Comparison of ENCODE assay signal across 8 cellular contexts in genomic region chr22:37633082-37633692, GRCh38. TPM values are rescaled to one million over a fixed set of nuclear protein-coding genes. Genes with fewer than 3 reads are reported as not detected.
DNase-seq lines count a peak whose midpoint lies in the region; ATAC-seq, FAIRE-seq and TF ChIP-seq lines count a peak whose summit lies in the region.

No MANE protein-coding gene starts in this region.

- H3K4me1 ChIP-seq in right lobe of liver = peaks cover 0 to 38% (median 16%) of the 10 kb centered on the region in 4 donors
- H3K4me1 ChIP-seq in transverse colon = peaks cover 46 to 60% (median 49%) of the 10 kb centered on the region in 4 donors

- H3K27me3 Mint-ChIP-seq in activated CD8-positive, alpha-beta T cell treated with anti-CD3 and anti-CD28 coated beads for 36 hours = no peaks in the 10 kb centered on the region

- no peak overlapping the region for H3K4me3 ChIP-seq in right lobe of liver
- peak overlapping the region in 1 of 4 donors; percentile 18 for H3K4me3 ChIP-seq in transverse colon

- peak overlapping the region; percentile 59 for H3K4me3 Mint-ChIP-seq in activated CD8-positive, alpha-beta T cell treated with anti-CD3 and anti-CD28 coated beads for 36 hours

- H3K27me3 ChIP-seq in right lobe of liver (no peaks in the 10 kb centered on the region), transverse colon (no peaks in the 10 kb centered on the region)

- H3K4me1 Mint-ChIP-seq in activated CD8-positive, alpha-beta T cell treated with anti-CD3 and anti-CD28 coated beads for 36 hours (ENCODE audit: low read depth) = peaks cover 79% of the 10 kb centered on the region

- H3K36me3 ChIP-seq in right lobe of liver (peaks cover 0 to 5% (median 1%) of the 10 kb centered on the region in 4 donors), transverse colon (no peaks in the 10 kb centered on the region)

- ATAC-seq in HG03097 (IDR thresholded peaks at IDR 0.05; ENCODE audit: low FRiP score, unreplicated experiment) (peak; percentile 49), right lobe of liver (peak in 1 of 4 donors; percentile 3)
- ATAC-seq in activated CD8-positive, alpha-beta T cell treated with anti-CD3 and anti-CD28 coated beads for 36 hours = peak; percentile 66

- WGBS in right lobe of liver (ENCODE audit: insufficient coverage, low coverage, low lambda C conversion rate, missing lambda C conversion rate) = 42% methylated on average over 5 of the region's 13 CpGs
- WGBS in transverse colon (ENCODE audit: low coverage in 1 of 2), 2 donors = 38 to 80% methylated on average over 3 to 13 of the region's 13 CpGs

- TF ChIP-seq EP300 in transverse colon (IDR thresholded peaks at IDR 0.05; ENCODE audit: low read depth) = no peak

- FAIRE-seq in urothelium cell line (lab: Jason Lieb, UNC) = no peak

- peaks cover 4% of the 10 kb centered on the region for H3K36me3 Mint-ChIP-seq in activated CD8-positive, alpha-beta T cell treated with anti-CD3 and anti-CD28 coated beads for 36 hours (ENCODE audit: low read depth)

- DNase-seq in stimulated activated CD4-positive, alpha-beta T cell treated with anti-CD3 and anti-CD28 coated beads, Interleukin-4, amount 100 ng/mL, for 24 hours = peak; percentile 37
- no peak for DNase-seq in stimulated activated CD4-positive, alpha-beta T cell treated with anti-CD3 and anti-CD28 coated beads, Interleukin-12 subunit alpha, Interleukin-12 subunit beta, amount 100 ng/mL, for 4 hours
- peak; percentile 91 for DNase-seq in activated CD8-positive, alpha-beta T cell treated with anti-CD3 and anti-CD28 coated beads for 36 hours
- DNase-seq in right lobe of liver = peak in 1 of 3 donors; percentile 19
- peak; percentile 54 for DNase-seq in transverse colon
- DNase-seq in urothelium cell line (ENCODE audit: low spot score) = no peak
- DNase-seq in middle frontal gyrus (ENCODE audit: extremely low spot score, low spot score) = no peak

- intact Hi-C loops in activated CD8-positive, alpha-beta T cell treated with anti-CD3 and anti-CD28 coated beads for 36 hours (cut with micrococcal nuclease) = no loop called here
- intact Hi-C loops in right lobe of liver (cut with DNase I) = no loop called here
- intact Hi-C loops in transverse colon (cut with DNase I; ENCODE audit: low total_unique reads) = no loop called here

- H3K9me3 ChIP-seq in right lobe of liver (no peaks in the 10 kb centered on the region), transverse colon (no peaks in the 10 kb centered on the region)

- in situ Hi-C loops in transverse colon (cut with MboI; ENCODE audit: low pct_ligation_motif_present in 1 of 4, low pct_unique_long_range_greater_than_20kb in 1 of 4, low sequenced_read_pairs in 3 of 4) = no loop called here

- peak overlapping the region; percentile 28 to 82 (median 70) for H3K27ac ChIP-seq in right lobe of liver
- peak overlapping the region; percentile 83 to 93 (median 88) for H3K27ac ChIP-seq in transverse colon

- TF ChIP-seq POLR2A in right lobe of liver (IDR thresholded peaks at IDR 0.05) = no peak
- TF ChIP-seq POLR2A in transverse colon (IDR thresholded peaks at IDR 0.05) = no peak

- no peaks in the 10 kb centered on the region for H3K9me3 Mint-ChIP-seq in activated CD8-positive, alpha-beta T cell treated with anti-CD3 and anti-CD28 coated beads for 36 hours

- POLR2A ChIA-PET in activated CD8-positive, alpha-beta T cell treated with anti-CD3 and anti-CD28 coated beads for 36 hours (lab: Charles Lee) = interaction anchor here (0.6 to 3.8 kb wide), 19 partner anchors 8 to 1550 kb away, joined by 3 to 26 read pairs (median 5); partner anchors contain the start of genes GGA1, LGALS1, NOL12 and PDXP

- TF ChIP-seq CTCF in activated CD8-positive, alpha-beta T cell treated with anti-CD3 and anti-CD28 coated beads for 36 hours (IDR thresholded peaks at IDR 0.05) = peak; percentile 13
- TF ChIP-seq CTCF in right lobe of liver (IDR thresholded peaks at IDR 0.05) = no peak
- no peak for TF ChIP-seq CTCF in transverse colon (IDR thresholded peaks at IDR 0.05)

- CTCF ChIA-PET in activated CD8-positive, alpha-beta T cell treated with anti-CD3 and anti-CD28 coated beads for 36 hours (lab: Charles Lee) = interaction anchor here (0.6 to 68.1 kb wide), 4 partner anchors 8 to 231 kb away, joined by 3 to 1770 read pairs (median 886); partner anchors contain the start of genes GGA1, LGALS1, NOL12 and PDXP

- H3K27ac Mint-ChIP-seq in activated CD8-positive, alpha-beta T cell treated with anti-CD3 and anti-CD28 coated beads for 36 hours = peak overlapping the region; percentile 88

RNA-seq across cellular contexts. Expression of gene SH3BP1, which starts 6.3 kb away (rescaled TPM):
- total RNA-seq in activated CD8-positive, alpha-beta T cell treated with anti-CD3 and anti-CD28 coated beads for 36 hours = 100 to 1,000 TPM; 122 to 128 TPM
- total RNA-seq in right lobe of liver (1 to 10 TPM; 1.6 to 4.8 (median 2.8) TPM), transverse colon (100 to 1,000 TPM in 2 of 4 donors, 10 to 100 TPM in 2; 53.1 to 158 (median 84.7) TPM)

RNA-seq across cellular contexts. Expression of gene GGA1, which starts 24.6 kb away (rescaled TPM):
- total RNA-seq in activated CD8-positive, alpha-beta T cell treated with anti-CD3 and anti-CD28 coated beads for 36 hours = 10 to 100 TPM; 59.7 to 62.8 TPM
- 10 to 100 TPM; 18.4 to 27.3 (median 24.1) TPM for total RNA-seq in right lobe of liver
- 100 to 1,000 TPM in 1 of 4 donors, 10 to 100 TPM in 3; 60.1 to 142 (median 73.8) TPM for total RNA-seq in transverse colon

RNA-seq across cellular contexts. Expression of gene PDXP, which starts 25.3 kb away (rescaled TPM):
- 10 to 100 TPM; 51.3 to 51.5 TPM for total RNA-seq in activated CD8-positive, alpha-beta T cell treated with anti-CD3 and anti-CD28 coated beads for 36 hours
- total RNA-seq in right lobe of liver (10 to 100 TPM; 15.7 to 63.4 (median 34.4) TPM), transverse colon (100 to 1,000 TPM in 1 of 4 donors, 10 to 100 TPM in 3; 28.9 to 126 (median 50.7) TPM)

RNA-seq across cellular contexts. Expression of gene LGALS1, which starts 42.2 kb away (rescaled TPM):
- total RNA-seq in activated CD8-positive, alpha-beta T cell treated with anti-CD3 and anti-CD28 coated beads for 36 hours = 100 to 1,000 TPM; 247 to 261 TPM
- 100 to 1,000 TPM in 4 of 6 experiments, 10 to 100 TPM in 2; 34.7 to 267 (median 141) TPM for total RNA-seq in right lobe of liver
- total RNA-seq in transverse colon = 100 to 1,000 TPM; 196 to 558 (median 224) TPM

RNA-seq across cellular contexts. Expression of gene NOL12, which starts 53.0 kb away (rescaled TPM):
- total RNA-seq in activated CD8-positive, alpha-beta T cell treated with anti-CD3 and anti-CD28 coated beads for 36 hours = 10 to 100 TPM; 36.8 to 38.8 TPM
- total RNA-seq in right lobe of liver = 10 to 100 TPM in 2 of 6 experiments, 1 to 10 TPM in 4; 8.4 to 16.1 (median 9.4) TPM
- 100 to 1,000 TPM in 1 of 4 donors, 10 to 100 TPM in 3; 44.1 to 143 (median 57.2) TPM for total RNA-seq in transverse colon

Comparison
In these comparisons a context has a peak if more than half of its experiments do, and no peak if none do; other contexts are left out.
1. DNase-seq: peak in stimulated activated CD4-positive, alpha-beta T cell treated with anti-CD3 and anti-CD28 coated beads, Interleukin-4, amount 100 ng/mL, for 24 hours (single experiment), activated CD8-positive, alpha-beta T cell treated with anti-CD3 and anti-CD28 coated beads for 36 hours (single experiment) and transverse colon (single experiment); none in stimulated activated CD4-positive, alpha-beta T cell treated with anti-CD3 and anti-CD28 coated beads, Interleukin-12 subunit alpha, Interleukin-12 subunit beta, amount 100 ng/mL, for 4 hours (single experiment), urothelium cell line (single experiment) and middle frontal gyrus (single experiment).
2. RNA of gene SH3BP1, which starts 6.3 kb away (total RNA-seq): 122 to 128 TPM in activated CD8-positive, alpha-beta T cell treated with anti-CD3 and anti-CD28 coated beads for 36 hours and 53.1 to 158 TPM in transverse colon; 1.6 to 4.8 TPM in right lobe of liver; every median in the first group is over 4 times any median in the second.